1 cellular context compared by ENCODE assay signal in the genomic region with DNA sequence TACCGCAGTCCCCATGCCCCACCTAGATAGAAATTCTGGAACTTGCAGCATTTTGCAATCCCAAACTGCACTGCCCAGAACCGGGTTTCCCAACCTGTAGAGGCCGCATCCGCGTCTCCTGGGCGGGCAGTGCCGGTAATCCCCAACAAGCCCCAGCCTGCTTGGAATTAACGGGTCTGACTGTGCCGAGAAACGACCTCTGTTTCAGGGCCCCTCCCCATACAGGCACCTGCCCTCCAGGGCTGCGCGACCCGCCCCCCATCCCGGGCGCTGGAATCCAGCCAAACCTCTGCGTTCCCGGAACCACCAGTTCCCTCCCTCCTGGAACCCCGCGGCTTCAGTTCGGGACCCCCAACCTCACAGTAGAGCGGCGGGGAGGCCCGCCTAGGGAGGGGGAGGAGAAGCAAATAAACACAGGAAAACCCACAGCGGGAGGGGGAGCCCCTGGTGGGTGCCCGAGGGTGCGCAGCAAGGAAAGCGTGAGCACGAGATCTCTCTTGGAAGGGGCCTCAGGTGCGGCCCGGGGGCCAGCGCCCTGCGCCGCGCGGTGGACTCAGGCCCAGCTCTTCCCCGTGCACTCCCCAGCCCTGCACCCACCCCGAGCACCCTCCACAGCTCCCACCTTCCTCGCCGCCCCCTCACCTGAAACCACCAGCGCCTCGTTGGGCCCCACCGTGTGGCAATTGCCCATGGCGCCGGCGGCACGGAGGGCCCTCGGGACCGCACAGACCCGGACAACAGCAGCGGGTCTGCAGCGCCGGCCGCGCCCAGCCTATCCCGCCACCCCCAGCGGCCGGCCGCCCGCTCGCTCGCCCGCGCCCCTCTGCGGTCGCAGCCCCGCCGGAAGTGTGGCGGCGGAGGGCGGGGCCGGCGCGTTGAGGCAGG.
TF ChIP-seq lines count a peak whose summit lies in the region.

A gene with protein sequence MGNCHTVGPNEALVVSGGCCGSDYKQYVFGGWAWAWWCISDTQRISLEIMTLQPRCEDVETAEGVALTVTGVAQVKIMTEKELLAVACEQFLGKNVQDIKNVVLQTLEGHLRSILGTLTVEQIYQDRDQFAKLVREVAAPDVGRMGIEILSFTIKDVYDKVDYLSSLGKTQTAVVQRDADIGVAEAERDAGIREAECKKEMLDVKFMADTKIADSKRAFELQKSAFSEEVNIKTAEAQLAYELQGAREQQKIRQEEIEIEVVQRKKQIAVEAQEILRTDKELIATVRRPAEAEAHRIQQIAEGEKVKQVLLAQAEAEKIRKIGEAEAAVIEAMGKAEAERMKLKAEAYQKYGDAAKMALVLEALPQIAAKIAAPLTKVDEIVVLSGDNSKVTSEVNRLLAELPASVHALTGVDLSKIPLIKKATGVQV (minus strand): TSS at position 850 of the 885 bp plus-strand sequence. CDS start 159 bp downstream, at position 691.

TF ChIP-seq in SK-N-SH, 30 proteins besides CTCF, POLR2A, EP300 and RAD21 (continued from another document):
- no peak for TF ChIP-seq TEAD4 (IDR thresholded peaks at IDR 0.05; ENCODE audit: borderline replicate concordance, insufficient read depth)
- no peak for TF ChIP-seq EZH2phosphoT487 (IDR thresholded peaks at IDR 0.05; ENCODE audit: borderline replicate concordance, low read depth)
- TF ChIP-seq RXRA (IDR thresholded peaks at IDR 0.05; ENCODE audit: borderline replicate concordance, low read depth): no peak
- TF ChIP-seq TAF1 (IDR thresholded peaks at IDR 0.05; ENCODE audit: borderline replicate concordance, low read depth, low read length): no peak
- TF ChIP-seq, protein P1, sequence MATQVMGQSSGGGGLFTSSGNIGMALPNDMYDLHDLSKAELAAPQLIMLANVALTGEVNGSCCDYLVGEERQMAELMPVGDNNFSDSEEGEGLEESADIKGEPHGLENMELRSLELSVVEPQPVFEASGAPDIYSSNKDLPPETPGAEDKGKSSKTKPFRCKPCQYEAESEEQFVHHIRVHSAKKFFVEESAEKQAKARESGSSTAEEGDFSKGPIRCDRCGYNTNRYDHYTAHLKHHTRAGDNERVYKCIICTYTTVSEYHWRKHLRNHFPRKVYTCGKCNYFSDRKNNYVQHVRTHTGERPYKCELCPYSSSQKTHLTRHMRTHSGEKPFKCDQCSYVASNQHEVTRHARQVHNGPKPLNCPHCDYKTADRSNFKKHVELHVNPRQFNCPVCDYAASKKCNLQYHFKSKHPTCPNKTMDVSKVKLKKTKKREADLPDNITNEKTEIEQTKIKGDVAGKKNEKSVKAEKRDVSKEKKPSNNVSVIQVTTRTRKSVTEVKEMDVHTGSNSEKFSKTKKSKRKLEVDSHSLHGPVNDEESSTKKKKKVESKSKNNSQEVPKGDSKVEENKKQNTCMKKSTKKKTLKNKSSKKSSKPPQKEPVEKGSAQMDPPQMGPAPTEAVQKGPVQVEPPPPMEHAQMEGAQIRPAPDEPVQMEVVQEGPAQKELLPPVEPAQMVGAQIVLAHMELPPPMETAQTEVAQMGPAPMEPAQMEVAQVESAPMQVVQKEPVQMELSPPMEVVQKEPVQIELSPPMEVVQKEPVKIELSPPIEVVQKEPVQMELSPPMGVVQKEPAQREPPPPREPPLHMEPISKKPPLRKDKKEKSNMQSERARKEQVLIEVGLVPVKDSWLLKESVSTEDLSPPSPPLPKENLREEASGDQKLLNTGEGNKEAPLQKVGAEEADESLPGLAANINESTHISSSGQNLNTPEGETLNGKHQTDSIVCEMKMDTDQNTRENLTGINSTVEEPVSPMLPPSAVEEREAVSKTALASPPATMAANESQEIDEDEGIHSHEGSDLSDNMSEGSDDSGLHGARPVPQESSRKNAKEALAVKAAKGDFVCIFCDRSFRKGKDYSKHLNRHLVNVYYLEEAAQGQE (IDR thresholded peaks at IDR 0.05; ENCODE audit: low read depth, low read length): no peak
- TF ChIP-seq MEF2A (IDR thresholded peaks at IDR 0.05; ENCODE audit: borderline replicate concordance, low read depth): no peak
- TF ChIP-seq, protein P2, sequence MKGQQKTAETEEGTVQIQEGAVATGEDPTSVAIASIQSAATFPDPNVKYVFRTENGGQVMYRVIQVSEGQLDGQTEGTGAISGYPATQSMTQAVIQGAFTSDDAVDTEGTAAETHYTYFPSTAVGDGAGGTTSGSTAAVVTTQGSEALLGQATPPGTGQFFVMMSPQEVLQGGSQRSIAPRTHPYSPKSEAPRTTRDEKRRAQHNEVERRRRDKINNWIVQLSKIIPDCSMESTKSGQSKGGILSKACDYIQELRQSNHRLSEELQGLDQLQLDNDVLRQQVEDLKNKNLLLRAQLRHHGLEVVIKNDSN (IDR thresholded peaks at IDR 0.05; ENCODE audit: borderline replicate concordance, low read depth): no peak
- TF ChIP-seq RFX5 (IDR thresholded peaks at IDR 0.05; ENCODE audit: low read length): no peak
- TF ChIP-seq FOXJ3 (CRISPR knock-in tag; IDR thresholded peaks at IDR 0.05): no peak
- TF ChIP-seq RCOR1 (IDR thresholded peaks at IDR 0.05; ENCODE audit: low read length): no peak
- TF ChIP-seq, protein P3, sequence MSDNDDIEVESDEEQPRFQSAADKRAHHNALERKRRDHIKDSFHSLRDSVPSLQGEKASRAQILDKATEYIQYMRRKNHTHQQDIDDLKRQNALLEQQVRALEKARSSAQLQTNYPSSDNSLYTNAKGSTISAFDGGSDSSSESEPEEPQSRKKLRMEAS (IDR thresholded peaks at IDR 0.05; ENCODE audit: low read depth): peak; percentile 26; the same call in 1 of the 2 replicates
- TF ChIP-seq CHD2 (IDR thresholded peaks at IDR 0.05; ENCODE audit: low read length, partially characterized antibody): no peak
- TF ChIP-seq NRF1 (IDR thresholded peaks at IDR 0.05; ENCODE audit: low read depth, low read length): no peak
- no peak for TF ChIP-seq USF2 (IDR thresholded peaks at IDR 0.05; ENCODE audit: borderline replicate concordance, low read depth, low read length)
- no peak for TF ChIP-seq ZBTB33 (IDR thresholded peaks at IDR 0.05; ENCODE audit: borderline replicate concordance, low read depth)
- no peak for TF ChIP-seq JUND (IDR thresholded peaks at IDR 0.05)
